9 cellular contexts compared by ENCODE assay signal in genomic region chr2:108612153-108612513, GRCh38.
DNase-seq lines count a peak whose midpoint lies in the region; ATAC-seq and TF ChIP-seq lines count a peak whose summit lies in the region.
"Had no signal": no experiment of that assay in that cellular context is flagged by ENCODE, and none has a peak within 500 bp of the region (broad histone marks: within the 10 kb centered on the region; RNA-seq: fewer than 3 reads in every experiment).

No MANE protein-coding gene starts in this region.

- no peak for TF ChIP-seq CTCF in kidney epithelial cell (IDR thresholded peaks at IDR 0.05; ENCODE audit: insufficient read depth, low read length, poor library complexity, severe bottlenecking)

- peaks cover 80% of the 10 kb centered on the region for H3K4me1 Mint-ChIP-seq in activated CD8-positive, alpha-beta memory T cell treated with anti-CD3 and anti-CD28 coated beads, Interleukin-2, amount 10 ng/mL, durations not matched to agents 7 days and 5 days

- H3K4me3 ChIP-seq in kidney epithelial cell (ENCODE audit: low read depth, low read length): no peak overlapping the region

- peak overlapping the region; percentile 82 for H3K27ac Mint-ChIP-seq in activated CD8-positive, alpha-beta memory T cell treated with anti-CD3 and anti-CD28 coated beads, Interleukin-2, amount 10 ng/mL, durations not matched to agents 7 days and 5 days
- H3K27ac Mint-ChIP-seq: nephron had no signal

- H3K27me3 ChIP-seq in kidney epithelial cell (ENCODE audit: control insufficient read depth, insufficient read depth, low read length): no peaks in the 10 kb centered on the region

- CTCF ChIA-PET in activated CD8-positive, alpha-beta memory T cell treated with anti-CD3 and anti-CD28 coated beads, Interleukin-2, amount 10 ng/mL, durations not matched to agents 7 days and 5 days (lab: Charles Lee): interaction anchor here (1.2 to 10.3 kb wide), 8 partner anchors 8 to 79 kb away, joined by 4 to 171 read pairs (median 8); no protein-coding TSS in a partner anchor

- peak overlapping the region; percentile 59 for H3K4me3 Mint-ChIP-seq in activated CD8-positive, alpha-beta memory T cell treated with anti-CD3 and anti-CD28 coated beads, Interleukin-2, amount 10 ng/mL, durations not matched to agents 7 days and 5 days
- H3K4me3 Mint-ChIP-seq: nephron had no signal

- H3K27me3 Mint-ChIP-seq in activated CD8-positive, alpha-beta memory T cell treated with anti-CD3 and anti-CD28 coated beads, Interleukin-2, amount 10 ng/mL, durations not matched to agents 7 days and 5 days: no peaks in the 10 kb centered on the region

- ATAC-seq in activated CD8-positive, alpha-beta memory T cell treated with anti-CD3 and anti-CD28 coated beads, Interleukin-2, amount 10 ng/mL, durations not matched to agents 7 days and 5 days: peak; percentile 72
- peak; percentile 81 for ATAC-seq in HG02840 (IDR thresholded peaks at IDR 0.05; ENCODE audit: low FRiP score, unreplicated experiment)
- ATAC-seq in left lobe of liver: no peak

- H3K36me3 Mint-ChIP-seq in activated CD8-positive, alpha-beta memory T cell treated with anti-CD3 and anti-CD28 coated beads, Interleukin-2, amount 10 ng/mL, durations not matched to agents 7 days and 5 days: peaks cover 5% of the 10 kb centered on the region

- peak; percentile 76 for DNase-seq in activated CD8-positive, alpha-beta memory T cell treated with anti-CD3 and anti-CD28 coated beads, Interleukin-2, amount 10 ng/mL, durations not matched to agents 7 days and 5 days
- no peak for DNase-seq in activated CD8-positive, alpha-beta memory T cell treated with anti-CD3 and anti-CD28 coated beads for 24 hours
- peak in 3 of 5 donors; percentile 12 to 83 (median 14) for DNase-seq in T-helper 1 cell
- DNase-seq in kidney epithelial cell (ENCODE audit: low read depth): peak; percentile 81
- no peak for DNase-seq in left lobe of liver (ENCODE audit: low spot score)
- DNase-seq in mucosa of gallbladder (ENCODE audit: low spot score): no peak
- DNase-seq in putamen (ENCODE audit: low spot score): no peak

- H3K9me3 Mint-ChIP-seq in activated CD8-positive, alpha-beta memory T cell treated with anti-CD3 and anti-CD28 coated beads, Interleukin-2, amount 10 ng/mL, durations not matched to agents 7 days and 5 days (ENCODE audit: low read depth): no peaks in the 10 kb centered on the region
- H3K9me3 Mint-ChIP-seq: nephron had no signal

- no peaks in the 10 kb centered on the region for H3K36me3 ChIP-seq in kidney epithelial cell (ENCODE audit: control insufficient read depth, insufficient read depth, low read length)

Comparison
In these comparisons a context has a peak if more than half of its experiments do, and no peak if none do; other contexts are left out.
1. DNase-seq: peak in activated CD8-positive, alpha-beta memory T cell treated with anti-CD3 and anti-CD28 coated beads, Interleukin-2, amount 10 ng/mL, durations not matched to agents 7 days and 5 days (single experiment), T-helper 1 cell (3 of 5) and kidney epithelial cell (single experiment); none in activated CD8-positive, alpha-beta memory T cell treated with anti-CD3 and anti-CD28 coated beads for 24 hours (single experiment), left lobe of liver (single experiment), mucosa of gallbladder (single experiment) and putamen (single experiment).